ENCODE assay signal across 1 cellular context in the genomic region with DNA sequence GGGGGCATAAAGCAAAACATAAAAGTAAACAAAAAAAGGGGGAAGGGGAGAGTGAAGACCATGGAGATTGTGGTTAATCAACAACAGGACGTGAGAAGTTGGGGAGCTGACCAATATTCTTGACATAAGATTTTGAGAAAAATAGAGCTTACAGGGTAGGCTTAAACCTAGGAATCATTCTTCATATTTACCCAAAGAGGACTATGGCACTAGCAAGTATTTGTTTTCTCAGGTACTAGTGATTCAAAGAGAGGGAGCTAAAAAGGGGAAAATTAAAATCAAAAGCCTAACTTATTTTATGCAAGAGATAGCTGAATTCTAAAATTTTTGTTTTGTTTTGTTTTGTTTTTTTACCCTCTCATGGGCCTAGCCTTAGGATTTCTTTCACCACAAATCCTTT.
TF ChIP-seq lines count a peak whose summit lies in the region.

No MANE protein-coding gene starts in this region.

TF ChIP-seq in HepG2, 621 proteins besides CTCF, POLR2A, EP300 and RAD21 (continued from another document):
- TF ChIP-seq SRSF9 (IDR thresholded peaks at IDR 0.05; ENCODE audit: borderline replicate concordance, insufficient read depth, low read depth, low read length, poor library complexity, severe bottlenecking) (no peak), ZNF713 (CRISPR knock-in tag; IDR thresholded peaks at IDR 0.05) (no peak), HNF4A (CRISPR knock-in tag; IDR thresholded peaks at IDR 0.05) (no peak), ZNF496 (CRISPR knock-in tag; IDR thresholded peaks at IDR 0.05; ENCODE audit: insufficient replicate concordance) (no peak), ZNF790 (CRISPR knock-in tag; IDR thresholded peaks at IDR 0.05; ENCODE audit: borderline replicate concordance) (no peak), ZFP1 (CRISPR knock-in tag; IDR thresholded peaks at IDR 0.05) (no peak), ZC3H4 (CRISPR knock-in tag; IDR thresholded peaks at IDR 0.05; ENCODE audit: borderline replicate concordance) (no peak), KLF13 (CRISPR knock-in tag; IDR thresholded peaks at IDR 0.05) (no peak)
- TF ChIP-seq, protein P1, sequence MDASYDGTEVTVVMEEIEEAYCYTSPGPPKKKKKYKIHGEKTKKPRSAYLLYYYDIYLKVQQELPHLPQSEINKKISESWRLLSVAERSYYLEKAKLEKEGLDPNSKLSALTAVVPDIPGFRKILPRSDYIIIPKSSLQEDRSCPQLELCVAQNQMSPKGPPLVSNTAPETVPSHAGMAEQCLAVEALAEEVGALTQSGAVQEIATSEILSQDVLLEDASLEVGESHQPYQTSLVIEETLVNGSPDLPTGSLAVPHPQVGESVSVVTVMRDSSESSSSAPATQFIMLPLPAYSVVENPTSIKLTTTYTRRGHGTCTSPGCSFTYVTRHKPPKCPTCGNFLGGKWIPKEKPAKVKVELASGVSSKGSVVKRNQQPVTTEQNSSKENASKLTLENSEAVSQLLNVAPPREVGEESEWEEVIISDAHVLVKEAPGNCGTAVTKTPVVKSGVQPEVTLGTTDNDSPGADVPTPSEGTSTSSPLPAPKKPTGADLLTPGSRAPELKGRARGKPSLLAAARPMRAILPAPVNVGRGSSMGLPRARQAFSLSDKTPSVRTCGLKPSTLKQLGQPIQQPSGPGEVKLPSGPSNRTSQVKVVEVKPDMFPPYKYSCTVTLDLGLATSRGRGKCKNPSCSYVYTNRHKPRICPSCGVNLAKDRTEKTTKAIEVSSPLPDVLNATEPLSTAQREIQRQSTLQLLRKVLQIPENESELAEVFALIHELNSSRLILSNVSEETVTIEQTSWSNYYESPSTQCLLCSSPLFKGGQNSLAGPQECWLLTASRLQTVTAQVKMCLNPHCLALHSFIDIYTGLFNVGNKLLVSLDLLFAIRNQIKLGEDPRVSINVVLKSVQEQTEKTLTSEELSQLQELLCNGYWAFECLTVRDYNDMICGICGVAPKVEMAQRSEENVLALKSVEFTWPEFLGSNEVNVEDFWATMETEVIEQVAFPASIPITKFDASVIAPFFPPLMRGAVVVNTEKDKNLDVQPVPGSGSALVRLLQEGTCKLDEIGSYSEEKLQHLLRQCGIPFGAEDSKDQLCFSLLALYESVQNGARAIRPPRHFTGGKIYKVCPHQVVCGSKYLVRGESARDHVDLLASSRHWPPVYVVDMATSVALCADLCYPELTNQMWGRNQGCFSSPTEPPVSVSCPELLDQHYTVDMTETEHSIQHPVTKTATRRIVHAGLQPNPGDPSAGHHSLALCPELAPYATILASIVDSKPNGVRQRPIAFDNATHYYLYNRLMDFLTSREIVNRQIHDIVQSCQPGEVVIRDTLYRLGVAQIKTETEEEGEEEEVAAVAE (CRISPR knock-in tag; IDR thresholded peaks at IDR 0.05; ENCODE audit: borderline replicate concordance) = no peak
- TF ChIP-seq, protein P2, sequence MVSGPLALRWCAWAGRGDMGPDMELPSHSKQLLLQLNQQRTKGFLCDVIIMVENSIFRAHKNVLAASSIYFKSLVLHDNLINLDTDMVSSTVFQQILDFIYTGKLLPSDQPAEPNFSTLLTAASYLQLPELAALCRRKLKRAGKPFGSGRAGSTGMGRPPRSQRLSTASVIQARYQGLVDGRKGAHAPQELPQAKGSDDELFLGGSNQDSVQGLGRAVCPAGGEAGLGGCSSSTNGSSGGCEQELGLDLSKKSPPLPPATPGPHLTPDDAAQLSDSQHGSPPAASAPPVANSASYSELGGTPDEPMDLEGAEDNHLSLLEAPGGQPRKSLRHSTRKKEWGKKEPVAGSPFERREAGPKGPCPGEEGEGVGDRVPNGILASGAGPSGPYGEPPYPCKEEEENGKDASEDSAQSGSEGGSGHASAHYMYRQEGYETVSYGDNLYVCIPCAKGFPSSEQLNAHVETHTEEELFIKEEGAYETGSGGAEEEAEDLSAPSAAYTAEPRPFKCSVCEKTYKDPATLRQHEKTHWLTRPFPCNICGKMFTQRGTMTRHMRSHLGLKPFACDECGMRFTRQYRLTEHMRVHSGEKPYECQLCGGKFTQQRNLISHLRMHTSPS (CRISPR knock-in tag; IDR thresholded peaks at IDR 0.05; ENCODE audit: low read depth) = no peak
